ENCODE assay signal across 24 cellular contexts in genomic region chr11:46475926-46476545, GRCh38.
DNase-seq lines count a peak whose midpoint lies in the region; ATAC-seq, FAIRE-seq and TF ChIP-seq lines count a peak whose summit lies in the region.
"Had no signal": no experiment of that assay in that cellular context is flagged by ENCODE, and none has a peak within 500 bp of the region (broad histone marks: within the 10 kb centered on the region; RNA-seq: fewer than 3 reads in every experiment).

No MANE protein-coding gene starts in this region.

- no peak overlapping the region for H3K4me3 ChIP-seq in GM12878
- H3K4me3 ChIP-seq: MG63 had no signal

- no peak overlapping the region for H3K23ac ChIP-seq in H9 (ENCODE audit: insufficient read length, low read depth, low read length)

- H3K4ac ChIP-seq in H9 (ENCODE audit: low read depth, low read length), result no peak overlapping the region

- H2BK5ac ChIP-seq in H9 (ENCODE audit: insufficient read length, low read length), result no peak overlapping the region

- H3K23me2 ChIP-seq in H9 (ENCODE audit: insufficient read length, low read depth, low read length, poor library complexity, severe bottlenecking), result no peaks in the 10 kb centered on the region

- POLR2A ChIA-PET in GM12878 (lab: Charles Lee), result interaction anchor here (0.7 to 4.9 kb wide), 9 partner anchors 9 to 412 kb away, joined by 3 to 69 read pairs (median 6); partner anchors contain the start of gene CHRM4

- H2AK5ac ChIP-seq in H9 (ENCODE audit: insufficient read length, low read length), result no peak overlapping the region

- TF ChIP-seq CTCF in GM13976 (IDR thresholded peaks at IDR 0.05; ENCODE audit: borderline replicate concordance, control extremely low read depth, extremely low read depth, insufficient read depth, missing control alignments) (no peak), GM12878 (IDR thresholded peaks at IDR 0.05 in 2 of 3, conservative IDR thresholded peaks at IDR 0.05 in 1 of 3; ENCODE audit: control insufficient read depth in 2 of 3, extremely low read depth in 1 of 3, insufficient read depth in 1 of 3, low read depth in 3 of 3, low read length in 3 of 3) (no peak), H9 (conservative IDR thresholded peaks at IDR 0.05) (no peak)

- H3K4me1 ChIP-seq in GM12878 (ENCODE audit: control insufficient read depth, insufficient read depth, low read length) (peaks cover 15% of the 10 kb centered on the region), H9 (ENCODE audit: insufficient read depth, low read length) (no peaks in the 10 kb centered on the region)

- FAIRE-seq in GM12878 (lab: Jason Lieb, UNC) (no peak), GM12891 (lab: Jason Lieb, UNC) (no peak)
- FAIRE-seq: D721Med, H1 had no signal

- intact Hi-C loops in GM12878 (cut with micrococcal nuclease; ENCODE audit: unreplicated experiment), result no loop called here

- no peak for TF ChIP-seq RAD21 in GM12878 (IDR thresholded peaks at IDR 0.05; ENCODE audit: insufficient read depth, low read depth, low read length)

- H3K9me3 Mint-ChIP-seq in activated T-cell treated with anti-CD3 and anti-CD28 coated beads, Interleukin-2, amount 50 U/mL, for 24 hours, result no peaks in the 10 kb centered on the region
- H3K9me3 Mint-ChIP-seq in activated T-cell treated with anti-CD3 and anti-CD28 coated beads, Interleukin-2, amount 50 U/mL, for 4 hours, result no peaks in the 10 kb centered on the region
- H3K9me3 Mint-ChIP-seq in H9, result no peaks in the 10 kb centered on the region
- H3K9me3 Mint-ChIP-seq: CD4-positive, CD25-positive, alpha-beta regulatory T cell; HFFc6 had no signal

- RAD21 ChIA-PET in GM12878 (lab: Charles Lee; ENCODE audit: unreplicated experiment), result interaction anchor here (0.7 to 7.4 kb wide), 16 partner anchors 9 to 141 kb away, joined by 3 to 130 read pairs (median 6); partner anchors contain the start of genes ATG13 and HARBI1

- H3K36me3 Mint-ChIP-seq in activated T-cell treated with anti-CD3 and anti-CD28 coated beads, Interleukin-2, amount 50 U/mL, for 24 hours (ENCODE audit: low read depth), result peaks cover 9% of the 10 kb centered on the region
- peaks cover 6% of the 10 kb centered on the region for H3K36me3 Mint-ChIP-seq in activated T-cell treated with anti-CD3 and anti-CD28 coated beads, Interleukin-2, amount 50 U/mL, for 4 hours (ENCODE audit: insufficient read depth)
- no peaks in the 10 kb centered on the region for H3K36me3 Mint-ChIP-seq in H9 (ENCODE audit: insufficient read depth in 1 of 3, low read depth in 3 of 3)

- TF ChIP-seq EP300 in GM12878 (IDR thresholded peaks at IDR 0.05; ENCODE audit: borderline replicate concordance in 1 of 2, control insufficient read depth in 1 of 2, low read depth in 2 of 2, low read length in 2 of 2), result no peak

- SMC1A ChIA-PET in GM12878 (lab: Charles Lee; ENCODE audit: uncharacterized antibody, unreplicated experiment), result interaction anchor here (0.5 to 11.2 kb wide), 15 partner anchors 8 to 143 kb away, joined by 3 to 171 read pairs (median 6); no protein-coding TSS in a partner anchor

- H2BK120ac ChIP-seq in H9 (ENCODE audit: low read depth, low read length, poor library complexity, severe bottlenecking), result no peak overlapping the region

- no peaks in the 10 kb centered on the region for H3K9me3 ChIP-seq in GM12878 (replicated peaks; ENCODE audit: control insufficient read depth, insufficient read depth, low read length)
- no peaks in the 10 kb centered on the region for H3K9me3 ChIP-seq in H9 (ENCODE audit: control insufficient read depth, low read depth, low read length)
- H3K9me3 ChIP-seq: MG63, SK-N-SH had no signal

- no peak overlapping the region for H3K56ac ChIP-seq in H9 (ENCODE audit: insufficient read length, low read depth, low read length)

- BruUV-seq in GM12878 (replicated peaks; lab: Mats Ljungman, UMichigan), result no TSS peak

- H3K27me3 Mint-ChIP-seq in activated T-cell treated with anti-CD3 and anti-CD28 coated beads, Interleukin-2, amount 50 U/mL, for 24 hours, result no peaks in the 10 kb centered on the region
- H3K27me3 Mint-ChIP-seq in activated T-cell treated with anti-CD3 and anti-CD28 coated beads, Interleukin-2, amount 50 U/mL, for 4 hours (ENCODE audit: low read depth), result no peaks in the 10 kb centered on the region
- no peaks in the 10 kb centered on the region for H3K27me3 Mint-ChIP-seq in H9 (ENCODE audit: low read depth)
- H3K27me3 Mint-ChIP-seq: CD4-positive, CD25-positive, alpha-beta regulatory T cell had no signal

- H4K5ac ChIP-seq in H9 (ENCODE audit: insufficient read length, low read depth, low read length), result no peak overlapping the region

- no peak overlapping the region for H2BK12ac ChIP-seq in H9 (ENCODE audit: insufficient read length, low read depth, low read length)

- no peak overlapping the region for H4K91ac ChIP-seq in H9 (ENCODE audit: insufficient read length, low read depth, low read length)

- H2AFZ ChIP-seq in GM12878 (ENCODE audit: control insufficient read depth, low read depth, low read length), result no peak overlapping the region
- H2AFZ ChIP-seq in H9 (ENCODE audit: low read length), result no peak overlapping the region

- H3K79me1 ChIP-seq in H9 (ENCODE audit: insufficient read depth, low read depth, low read length, poor library complexity, severe bottlenecking), result no peaks in the 10 kb centered on the region

- no peak overlapping the region for H3K4me3 Mint-ChIP-seq in activated T-cell treated with anti-CD3 and anti-CD28 coated beads, Interleukin-2, amount 50 U/mL, for 24 hours
- no peak overlapping the region for H3K4me3 Mint-ChIP-seq in activated T-cell treated with anti-CD3 and anti-CD28 coated beads, Interleukin-2, amount 50 U/mL, for 4 hours
- no peak overlapping the region for H3K4me3 Mint-ChIP-seq in H9
- H3K4me3 Mint-ChIP-seq: CD4-positive, CD25-positive, alpha-beta regulatory T cell; HFFc6 had no signal

- in situ Hi-C loops in GM13976 (cut with MboI; ENCODE audit: low sequenced_read_pairs, unreplicated experiment), result no loop called here
- in situ Hi-C loops in GM12878 (cut with MboI), result no loop called here

- H3K18ac ChIP-seq in H9 (ENCODE audit: insufficient read length, low read depth, low read length), result no peak overlapping the region

- no peak overlapping the region for H3T11ph ChIP-seq in H9 (ENCODE audit: low read length)

- H3K14ac ChIP-seq in H9 (ENCODE audit: insufficient read depth, low read length), result no peak overlapping the region

- H3K36me3 ChIP-seq in GM12878 (ENCODE audit: control insufficient read depth in 2 of 2, insufficient read depth in 2 of 2, low read length in 1 of 2), result peaks cover 0 to 3% of the 10 kb centered on the region in 2 experiments; a peak in 2 of 4 replicates
- H3K36me3 ChIP-seq: MG63 had no signal

- no peak for ATAC-seq in activated T-cell treated with anti-CD3 and anti-CD28 coated beads, Interleukin-2, amount 50 U/mL, for 4 hours
- ATAC-seq in HG02885 (IDR thresholded peaks at IDR 0.05; ENCODE audit: poor library complexity, unreplicated experiment), result peak; percentile 64
- peak; percentile 73 for ATAC-seq in GM12878
- ATAC-seq: Panc1, Right ventricle myocardium inferior had no signal

- H2BK20ac ChIP-seq in H9 (ENCODE audit: low read depth, low read length, poor library complexity, severe bottlenecking), result no peak overlapping the region

- H3K4me2 ChIP-seq in GM12878 (ENCODE audit: control insufficient read depth, insufficient read depth), result peak overlapping the region; percentile 34; the same call in 1 of the 2 replicates
- no peak overlapping the region for H3K4me2 ChIP-seq in H9 (ENCODE audit: insufficient read depth, insufficient read length, low read length)
- H3K4me2 ChIP-seq: SK-N-SH had no signal

- no peak overlapping the region for H2BK15ac ChIP-seq in H9 (ENCODE audit: low read depth, low read length)

- H4K8ac ChIP-seq in H9 (replicated peaks; ENCODE audit: insufficient read length, low read depth, low read length), result no peak overlapping the region

- TF ChIP-seq POLR2A in GM12878 (IDR thresholded peaks at IDR 0.05; ENCODE audit: low read depth, low read length) (no peak), GM12891 (IDR thresholded peaks at IDR 0.05; ENCODE audit: low read depth, low read length) (no peak)

- WGBS in GM12878 (ENCODE audit: insufficient coverage, insufficient replicate concordance, low lambda C conversion rate, missing lambda C conversion rate), result 22% methylated on average over 5 of the region's 5 CpGs
- WGBS in H9 (ENCODE audit: extremely low coverage, insufficient read length, low lambda C conversion rate), result no CpG with 5 or more reads among the region's 5 CpGs

- peak overlapping the region; percentile 71 for H3K27ac Mint-ChIP-seq in activated T-cell treated with anti-CD3 and anti-CD28 coated beads, Interleukin-2, amount 50 U/mL, for 24 hours
- 0 out of 7 replicates have a peak overlapping the region, but pooled peaks of 1 of the 3 experiments have one; percentile 5 for H3K27ac Mint-ChIP-seq in H9
- H3K27ac Mint-ChIP-seq: HFFc6 had no signal

- H3K27me3 ChIP-seq in GM12878 (replicated peaks in 1 of 2; ENCODE audit: control insufficient read depth in 2 of 2, insufficient read depth in 2 of 2, low read length in 1 of 2) (no peaks in the 10 kb centered on the region), H9 (ENCODE audit: insufficient read depth, low read length) (no peaks in the 10 kb centered on the region)
- H3K27me3 ChIP-seq: MG63 had no signal

- H3K79me2 ChIP-seq in GM12878 (ENCODE audit: control insufficient read depth, insufficient read depth, low read length), result peaks cover 4% of the 10 kb centered on the region
- H3K79me2 ChIP-seq in H9 (ENCODE audit: insufficient read depth, low read length), result no peaks in the 10 kb centered on the region

- H3K4me1 Mint-ChIP-seq in activated T-cell treated with anti-CD3 and anti-CD28 coated beads, Interleukin-2, amount 50 U/mL, for 24 hours (ENCODE audit: low read depth), result peaks cover 44% of the 10 kb centered on the region
- peaks cover 41% of the 10 kb centered on the region for H3K4me1 Mint-ChIP-seq in activated T-cell treated with anti-CD3 and anti-CD28 coated beads, Interleukin-2, amount 50 U/mL, for 4 hours (ENCODE audit: low read depth)
- no peaks in the 10 kb centered on the region for H3K4me1 Mint-ChIP-seq in H9

- no peak for DNase-seq in activated T-cell treated with anti-CD3 and anti-CD28 coated beads, Interleukin-2, amount 50 U/mL, for 24 hours
- DNase-seq in activated T-cell treated with anti-CD3 and anti-CD28 coated beads, Interleukin-2, amount 50 U/mL, for 4 hours, result no peak
- peak; percentile 40 for DNase-seq in GM13976 (ENCODE audit: low spot score)
- peak; percentile 28 for DNase-seq in GM12878 (ENCODE audit: low read depth, low spot score)
- DNase-seq in GM12891 (ENCODE audit: insufficient read length, low spot score), result no peak
- DNase-seq in H9, result no peak
- no peak for DNase-seq in DMS53 (lab: John Stamatoyannopoulos, UW)
- DNase-seq: AML-193; CD4-positive, CD25-positive, alpha-beta regulatory T cell; GF-D8; HFFc6; KG1; MG63; NCI-H1092 treated with DMSO at 0.1 percent for 48 hours; NCI-H187 treated with DMSO at 0.1 percent for 48 hours; NCI-H2171; NCI-H446 treated with DMSO at 0.1 percent for 48 hours; NCI-H774; SK-N-SH had no signal

- H3K9ac ChIP-seq in GM12878 (ENCODE audit: control insufficient read depth, insufficient read depth, low read length) (no peak overlapping the region), H9 (ENCODE audit: extremely low read depth, insufficient read length, low read length) (no peak overlapping the region)
- H3K9ac ChIP-seq: SK-N-SH had no signal

- H3K27ac ChIP-seq in GM12878 (ENCODE audit: control insufficient read depth, insufficient read depth) (no peak overlapping the region), H9 (ENCODE audit: insufficient read length, low read depth, low read length) (no peak overlapping the region)

- H4K20me1 ChIP-seq in GM12878 (ENCODE audit: control insufficient read depth, insufficient read depth) (no peaks in the 10 kb centered on the region; the same call in 1 of the 2 replicates), H9 (ENCODE audit: control insufficient read depth, insufficient read depth, insufficient read length) (no peaks in the 10 kb centered on the region)

- CTCF ChIA-PET in GM12878 (lab: Yijun Ruan, JAX), result interaction anchor here (0.8 to 9.9 kb wide), 10 partner anchors 14 to 162 kb away, joined by 3 to 135 read pairs (median 4); partner anchors contain the start of gene CHRM4

Comparison
In these comparisons a context has a peak if more than half of its experiments do, and no peak if none do; other contexts are left out.
1. DNase-seq: peak in GM13976 (single experiment) and GM12878 (single experiment); none in activated T-cell treated with anti-CD3 and anti-CD28 coated beads, Interleukin-2, amount 50 U/mL, for 24 hours (single experiment), activated T-cell treated with anti-CD3 and anti-CD28 coated beads, Interleukin-2, amount 50 U/mL, for 4 hours (single experiment), GM12891 (single experiment), H9 (single experiment) and DMS53 (single experiment).
2. ATAC-seq: peak in HG02885 (single experiment) and GM12878 (single experiment); none in activated T-cell treated with anti-CD3 and anti-CD28 coated beads, Interleukin-2, amount 50 U/mL, for 4 hours (0 of 2).